1 cellular context compared by ENCODE assay signal in the genomic region with DNA sequence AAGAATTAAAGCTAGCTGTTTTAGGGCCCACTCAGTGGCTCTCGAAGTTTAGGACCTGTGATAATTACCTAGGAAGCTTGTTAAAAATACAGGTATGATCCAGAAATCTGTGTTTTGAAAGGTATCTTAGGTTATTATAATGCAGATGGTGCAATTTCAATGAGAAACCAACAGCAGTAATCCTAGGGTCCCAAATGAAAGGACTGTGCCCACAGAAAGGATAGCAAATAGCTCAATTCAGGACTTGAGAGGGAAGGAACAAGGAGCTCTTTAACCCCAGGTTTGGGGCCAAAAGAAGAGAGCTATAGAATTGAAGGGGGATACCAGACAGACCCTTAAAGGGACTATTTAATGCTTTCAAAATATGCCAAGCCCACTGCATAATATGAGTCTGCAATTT.
TF ChIP-seq lines count a peak whose summit lies in the region.

No MANE protein-coding gene starts in this region.

TF ChIP-seq in GM12878, 131 proteins besides CTCF, POLR2A, EP300 and RAD21:
- TF ChIP-seq, protein P1, sequence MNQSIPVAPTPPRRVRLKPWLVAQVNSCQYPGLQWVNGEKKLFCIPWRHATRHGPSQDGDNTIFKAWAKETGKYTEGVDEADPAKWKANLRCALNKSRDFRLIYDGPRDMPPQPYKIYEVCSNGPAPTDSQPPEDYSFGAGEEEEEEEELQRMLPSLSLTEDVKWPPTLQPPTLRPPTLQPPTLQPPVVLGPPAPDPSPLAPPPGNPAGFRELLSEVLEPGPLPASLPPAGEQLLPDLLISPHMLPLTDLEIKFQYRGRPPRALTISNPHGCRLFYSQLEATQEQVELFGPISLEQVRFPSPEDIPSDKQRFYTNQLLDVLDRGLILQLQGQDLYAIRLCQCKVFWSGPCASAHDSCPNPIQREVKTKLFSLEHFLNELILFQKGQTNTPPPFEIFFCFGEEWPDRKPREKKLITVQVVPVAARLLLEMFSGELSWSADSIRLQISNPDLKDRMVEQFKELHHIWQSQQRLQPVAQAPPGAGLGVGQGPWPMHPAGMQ (IDR thresholded peaks at IDR 0.05; ENCODE audit: borderline replicate concordance): no peak
- TF ChIP-seq HDAC2 (IDR thresholded peaks at IDR 0.05) (no peak), EED (IDR thresholded peaks at IDR 0.05; ENCODE audit: low read depth) (no peak), YBX1 (IDR thresholded peaks at IDR 0.05) (no peak)
- TF ChIP-seq, protein P2, sequence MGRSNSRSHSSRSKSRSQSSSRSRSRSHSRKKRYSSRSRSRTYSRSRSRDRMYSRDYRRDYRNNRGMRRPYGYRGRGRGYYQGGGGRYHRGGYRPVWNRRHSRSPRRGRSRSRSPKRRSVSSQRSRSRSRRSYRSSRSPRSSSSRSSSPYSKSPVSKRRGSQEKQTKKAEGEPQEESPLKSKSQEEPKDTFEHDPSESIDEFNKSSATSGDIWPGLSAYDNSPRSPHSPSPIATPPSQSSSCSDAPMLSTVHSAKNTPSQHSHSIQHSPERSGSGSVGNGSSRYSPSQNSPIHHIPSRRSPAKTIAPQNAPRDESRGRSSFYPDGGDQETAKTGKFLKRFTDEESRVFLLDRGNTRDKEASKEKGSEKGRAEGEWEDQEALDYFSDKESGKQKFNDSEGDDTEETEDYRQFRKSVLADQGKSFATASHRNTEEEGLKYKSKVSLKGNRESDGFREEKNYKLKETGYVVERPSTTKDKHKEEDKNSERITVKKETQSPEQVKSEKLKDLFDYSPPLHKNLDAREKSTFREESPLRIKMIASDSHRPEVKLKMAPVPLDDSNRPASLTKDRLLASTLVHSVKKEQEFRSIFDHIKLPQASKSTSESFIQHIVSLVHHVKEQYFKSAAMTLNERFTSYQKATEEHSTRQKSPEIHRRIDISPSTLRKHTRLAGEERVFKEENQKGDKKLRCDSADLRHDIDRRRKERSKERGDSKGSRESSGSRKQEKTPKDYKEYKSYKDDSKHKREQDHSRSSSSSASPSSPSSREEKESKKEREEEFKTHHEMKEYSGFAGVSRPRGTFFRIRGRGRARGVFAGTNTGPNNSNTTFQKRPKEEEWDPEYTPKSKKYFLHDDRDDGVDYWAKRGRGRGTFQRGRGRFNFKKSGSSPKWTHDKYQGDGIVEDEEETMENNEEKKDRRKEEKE (IDR thresholded peaks at IDR 0.05): no peak
TF ChIP-seq in GM12878: peak in this region for 0.
